ENCODE assay signal across 10 cellular contexts in genomic region chr16:73019456-73020362, GRCh38. TPM values are rescaled to one million over a fixed set of nuclear protein-coding genes. Genes with fewer than 3 reads are reported as not detected.
A peak's percentile ranks its signal among the peaks of the same experiment; 100 is the strongest.
DNase-seq lines count a peak whose midpoint lies in the region; ATAC-seq and TF ChIP-seq lines count a peak whose summit lies in the region.
"Had no signal": no experiment of that assay in that cellular context is flagged by ENCODE, and none has a peak within 500 bp of the region (broad histone marks: within the 10 kb centered on the region; RNA-seq: fewer than 3 reads in every experiment).

No MANE protein-coding gene starts in this region.

- no peaks in the 10 kb centered on the region for H3K36me3 Mint-ChIP-seq in activated CD4-positive, alpha-beta T cell treated with anti-CD3 and anti-CD28 coated beads, Interleukin-2, amount 10 ng/mL, durations not matched to agents 7 days and 5 days (ENCODE audit: low read depth)
- H3K36me3 Mint-ChIP-seq in activated CD4-positive, alpha-beta T cell treated with anti-CD3 and anti-CD28 coated beads, Interleukin-2, amount 10 ng/mL, durations not matched to agents 24 days and 14 days (ENCODE audit: low read depth): no peaks in the 10 kb centered on the region
- H3K36me3 Mint-ChIP-seq: naive B cell had no signal

- H3K4me1 ChIP-seq in SJCRH30 (peaks cover 23% of the 10 kb centered on the region), foreskin keratinocyte (peaks cover 6% of the 10 kb centered on the region)

- DNase-seq in ELR (ENCODE audit: low read depth) (peak; percentile 88), SJCRH30 (peak; percentile 34 to 54), foreskin keratinocyte (no peak), pulmonary artery endothelial cell (ENCODE audit: low read depth, low spot score) (peak; percentile 29), NOMO-1 (lab: John Stamatoyannopoulos, UW; ENCODE audit: unreplicated experiment in 2 of 2) (no peak), retina (no peak)
- no peak for DNase-seq in activated CD4-positive, alpha-beta T cell treated with anti-CD3 and anti-CD28 coated beads, Interleukin-2, amount 10 ng/mL, durations not matched to agents 7 days and 5 days
- no peak for DNase-seq in activated CD4-positive, alpha-beta T cell treated with anti-CD3 and anti-CD28 coated beads, Interleukin-2, amount 10 ng/mL, durations not matched to agents 24 days and 14 days
- DNase-seq: naive B cell had no signal

- H3K9me3 Mint-ChIP-seq in activated CD4-positive, alpha-beta T cell treated with anti-CD3 and anti-CD28 coated beads, Interleukin-2, amount 10 ng/mL, durations not matched to agents 7 days and 5 days: no peaks in the 10 kb centered on the region
- H3K9me3 Mint-ChIP-seq in activated CD4-positive, alpha-beta T cell treated with anti-CD3 and anti-CD28 coated beads, Interleukin-2, amount 10 ng/mL, durations not matched to agents 24 days and 14 days: no peaks in the 10 kb centered on the region
- H3K9me3 Mint-ChIP-seq: naive B cell had no signal

- H3K27ac ChIP-seq in SJCRH30 (peak overlapping the region; percentile 82), foreskin keratinocyte (no peak overlapping the region)

- TF ChIP-seq CTCF in foreskin keratinocyte (conservative IDR thresholded peaks at IDR 0.05): no peak

- no peaks in the 10 kb centered on the region for H3K27me3 Mint-ChIP-seq in activated CD4-positive, alpha-beta T cell treated with anti-CD3 and anti-CD28 coated beads, Interleukin-2, amount 10 ng/mL, durations not matched to agents 7 days and 5 days
- no peaks in the 10 kb centered on the region for H3K27me3 Mint-ChIP-seq in activated CD4-positive, alpha-beta T cell treated with anti-CD3 and anti-CD28 coated beads, Interleukin-2, amount 10 ng/mL, durations not matched to agents 24 days and 14 days
- H3K27me3 Mint-ChIP-seq: naive B cell had no signal

- no peaks in the 10 kb centered on the region for H3K36me3 ChIP-seq in SJCRH30

- POLR2A ChIA-PET in activated CD4-positive, alpha-beta T cell treated with anti-CD3 and anti-CD28 coated beads, Interleukin-2, amount 10 ng/mL, durations not matched to agents 7 days and 5 days (lab: Charles Lee): no interaction called here

- CTCF ChIA-PET in activated CD4-positive, alpha-beta T cell treated with anti-CD3 and anti-CD28 coated beads, Interleukin-2, amount 10 ng/mL, durations not matched to agents 7 days and 5 days (lab: Charles Lee): no interaction called here

- peak; percentile 37 for ATAC-seq in foreskin keratinocyte

- no peak overlapping the region for H3K27ac Mint-ChIP-seq in activated CD4-positive, alpha-beta T cell treated with anti-CD3 and anti-CD28 coated beads, Interleukin-2, amount 10 ng/mL, durations not matched to agents 7 days and 5 days
- H3K27ac Mint-ChIP-seq in activated CD4-positive, alpha-beta T cell treated with anti-CD3 and anti-CD28 coated beads, Interleukin-2, amount 10 ng/mL, durations not matched to agents 24 days and 14 days: no peak overlapping the region

- H3K4me3 Mint-ChIP-seq in activated CD4-positive, alpha-beta T cell treated with anti-CD3 and anti-CD28 coated beads, Interleukin-2, amount 10 ng/mL, durations not matched to agents 7 days and 5 days: no peak overlapping the region
- H3K4me3 Mint-ChIP-seq in activated CD4-positive, alpha-beta T cell treated with anti-CD3 and anti-CD28 coated beads, Interleukin-2, amount 10 ng/mL, durations not matched to agents 24 days and 14 days: no peak overlapping the region
- H3K4me3 Mint-ChIP-seq: naive B cell had no signal

- H3K4me1 Mint-ChIP-seq in activated CD4-positive, alpha-beta T cell treated with anti-CD3 and anti-CD28 coated beads, Interleukin-2, amount 10 ng/mL, durations not matched to agents 7 days and 5 days: no peaks in the 10 kb centered on the region
- no peaks in the 10 kb centered on the region for H3K4me1 Mint-ChIP-seq in activated CD4-positive, alpha-beta T cell treated with anti-CD3 and anti-CD28 coated beads, Interleukin-2, amount 10 ng/mL, durations not matched to agents 24 days and 14 days

- no peaks in the 10 kb centered on the region for H3K9me3 ChIP-seq in SJCRH30 (replicated peaks)

- intact Hi-C loops in activated CD4-positive, alpha-beta T cell treated with anti-CD3 and anti-CD28 coated beads, Interleukin-2, amount 10 ng/mL, durations not matched to agents 24 days and 14 days (cut with micrococcal nuclease): no loop called here

- H3K27me3 ChIP-seq in SJCRH30 (no peaks in the 10 kb centered on the region), foreskin keratinocyte (no peaks in the 10 kb centered on the region)
- H3K27me3 ChIP-seq: dorsolateral prefrontal cortex had no signal

- H3K4me3 ChIP-seq in SJCRH30: peak overlapping the region; percentile 46

RNA-seq across cellular contexts. Expression of gene ZFHX3, which starts 28.2 kb away (rescaled TPM):
- 4.4 and 5.1 TPM in 2 replicates for total RNA-seq in SJCRH30 (2014; rRNA removed; shearing (Covaris generic))
- total RNA-seq in foreskin keratinocyte (5.9 and 8.9 TPM in 2 replicates), pulmonary artery endothelial cell (3.2 and 4.3 TPM in 2 replicates)
- 1.1 and 1.2 TPM in 2 replicates for polyA plus RNA-seq in foreskin keratinocyte
- 1 to 10 TPM; 1.5 to 1.6 TPM for total RNA-seq in activated CD4-positive, alpha-beta T cell treated with anti-CD3 and anti-CD28 coated beads, Interleukin-2, amount 10 ng/mL, durations not matched to agents 7 days and 5 days
- 0.49 and 0.88 TPM in 2 replicates for total RNA-seq in activated CD4-positive, alpha-beta T cell treated with anti-CD3 and anti-CD28 coated beads, Interleukin-2, amount 10 ng/mL, durations not matched to agents 24 days and 14 days

Comparison
In these comparisons a context has a peak if more than half of its experiments do, and no peak if none do; other contexts are left out.
1. DNase-seq: peak in ELR (single experiment), SJCRH30 (2 of 2) and pulmonary artery endothelial cell (single experiment); none in foreskin keratinocyte (0 of 2), activated CD4-positive, alpha-beta T cell treated with anti-CD3 and anti-CD28 coated beads, Interleukin-2, amount 10 ng/mL, durations not matched to agents 7 days and 5 days (single experiment), NOMO-1 (0 of 2), activated CD4-positive, alpha-beta T cell treated with anti-CD3 and anti-CD28 coated beads, Interleukin-2, amount 10 ng/mL, durations not matched to agents 24 days and 14 days (single experiment) and retina (single experiment).